ENCODE assay signal across 1 cellular context in genomic region chr9:83219154-83219923, GRCh38.
TF ChIP-seq lines count a peak whose summit lies in the region.

No MANE protein-coding gene starts in this region.

TF ChIP-seq in SK-N-SH, 30 proteins besides CTCF, POLR2A, EP300 and RAD21 (continued from another document):
- TF ChIP-seq EZH2phosphoT487 (IDR thresholded peaks at IDR 0.05; ENCODE audit: borderline replicate concordance, low read depth) (no peak), RCOR1 (IDR thresholded peaks at IDR 0.05; ENCODE audit: low read length) (0 out of 2 replicates have a peak, but pooled peaks have one; percentile 47), FOXM1 (IDR thresholded peaks at IDR 0.05; ENCODE audit: low read depth) (no peak), ELF1 (IDR thresholded peaks at IDR 0.05) (no peak), SMC3 (IDR thresholded peaks at IDR 0.05; ENCODE audit: low read depth, low read length) (peak; percentile 55)
TF ChIP-seq in SK-N-SH: peak in this region for 3.
